ENCODE assay signal across 9 cellular contexts in genomic region chr10:116850058-116850611, GRCh38. TPM values are rescaled to one million over a fixed set of nuclear protein-coding genes. Genes with fewer than 3 reads are reported as not detected.
DNase-seq lines count a peak whose midpoint lies in the region; ATAC-seq lines count a peak whose summit lies in the region.
"Had no signal": no experiment of that assay in that cellular context is flagged by ENCODE, and none has a peak within 500 bp of the region (broad histone marks: within the 10 kb centered on the region; RNA-seq: fewer than 3 reads in every experiment).

No MANE protein-coding gene starts in this region.

- H3K4me1 ChIP-seq in ectodermal cell (ENCODE audit: control insufficient read depth, insufficient read depth, low read length) = peaks cover 4% of the 10 kb centered on the region
- peaks cover 5% of the 10 kb centered on the region for H3K4me1 ChIP-seq in muscle layer of colon (ENCODE audit: insufficient read depth, low read length)

- H3K27ac ChIP-seq in ectodermal cell (ENCODE audit: insufficient read depth, low read depth, low read length, poor library complexity, severe bottlenecking) (no peak overlapping the region), muscle layer of colon (ENCODE audit: low read depth, low read length) (no peak overlapping the region)

- H3K27me3 Mint-ChIP-seq in stimulated activated naive CD8-positive, alpha-beta T cell treated with anti-CD3 and anti-CD28 coated beads, Interleukin-15, amount 100 ng/mL, for 72 hours = peaks cover 65% of the 10 kb centered on the region

- H3K4me3 ChIP-seq in ectodermal cell (ENCODE audit: insufficient read depth, low read depth, low read length) = peak overlapping the region; percentile 80
- H3K4me3 ChIP-seq in muscle layer of colon (ENCODE audit: low read depth in 1 of 2, low read length in 2 of 2) = peak overlapping the region; percentile 83 to 85

- no peak for DNase-seq in stimulated activated naive CD8-positive, alpha-beta T cell treated with anti-CD3 and anti-CD28 coated beads, Interleukin-15, amount 100 ng/mL, for 72 hours
- no peak for DNase-seq in stimulated activated naive CD8-positive, alpha-beta T cell treated with anti-CD3 and anti-CD28 coated beads, Interleukin-15, Interleukin-2, amounts not matched to agents 100 U/mL and 50 U/mL, for 24 hours
- DNase-seq in glomerular visceral epithelial cell (ENCODE audit: extremely low spot score) (no peak), NCI-H2107 (lab: John Stamatoyannopoulos, UW) (no peak), activated T-cell treated with anti-CD3 and anti-CD28 coated beads for 4 hours (no peak), NCI-H2196 treated with DMSO at 0.1 percent for 48 hours (lab: John Stamatoyannopoulos, UW; ENCODE audit: unreplicated experiment) (no peak)
- DNase-seq: activated T-cell treated with anti-CD3 and anti-CD28 coated beads, Interleukin-2, amount 50 U/mL, for 1 hour had no signal

- ATAC-seq in stimulated activated naive CD8-positive, alpha-beta T cell treated with anti-CD3 and anti-CD28 coated beads, Interleukin-15, amount 100 ng/mL, for 72 hours = no peak
- ATAC-seq in stimulated activated naive CD8-positive, alpha-beta T cell treated with anti-CD3 and anti-CD28 coated beads, Interleukin-15, Interleukin-2, amounts not matched to agents 100 U/mL and 50 U/mL, for 24 hours = no peak

- H3K9me3 ChIP-seq in ectodermal cell (ENCODE audit: control insufficient read depth, low read length) = no peaks in the 10 kb centered on the region
- H3K9me3 ChIP-seq in muscle layer of colon (ENCODE audit: low read length) = no peaks in the 10 kb centered on the region

- H3K9me3 Mint-ChIP-seq in stimulated activated naive CD8-positive, alpha-beta T cell treated with anti-CD3 and anti-CD28 coated beads, Interleukin-15, amount 100 ng/mL, for 72 hours = peaks cover 6 to 8% of the 10 kb centered on the region in 2 donors

- H3K4me1 Mint-ChIP-seq in stimulated activated naive CD8-positive, alpha-beta T cell treated with anti-CD3 and anti-CD28 coated beads, Interleukin-15, amount 100 ng/mL, for 72 hours = peaks cover 17% of the 10 kb centered on the region

- peak overlapping the region; percentile 29 to 52 for H3K4me3 Mint-ChIP-seq in stimulated activated naive CD8-positive, alpha-beta T cell treated with anti-CD3 and anti-CD28 coated beads, Interleukin-15, amount 100 ng/mL, for 72 hours

- H3K36me3 ChIP-seq in ectodermal cell (ENCODE audit: control insufficient read depth, insufficient read depth, low read length) (no peaks in the 10 kb centered on the region), muscle layer of colon (ENCODE audit: insufficient read depth, low read length) (no peaks in the 10 kb centered on the region)

- peak overlapping the region; percentile 30 for H3K9ac ChIP-seq in muscle layer of colon (ENCODE audit: low read length)

- WGBS in ectodermal cell, 2 experiments = 34% methylated on average over 10 of the region's 10 CpGs

- no peak overlapping the region for H3K27ac Mint-ChIP-seq in stimulated activated naive CD8-positive, alpha-beta T cell treated with anti-CD3 and anti-CD28 coated beads, Interleukin-15, amount 100 ng/mL, for 72 hours

- peaks cover 5% of the 10 kb centered on the region for H3K27me3 ChIP-seq in ectodermal cell (ENCODE audit: control insufficient read depth, insufficient read depth, low read length, poor library complexity, severe bottlenecking)
- H3K27me3 ChIP-seq in muscle layer of colon (ENCODE audit: control insufficient read depth in 1 of 2, insufficient read depth in 2 of 2, low read length in 2 of 2) = no peaks in the 10 kb centered on the region

RNA-seq across cellular contexts. Expression of gene ENO4, which starts 0.8 kb away (rescaled TPM):
- 1.5 TPM for polyA plus RNA-seq in ectodermal cell (2013, experiment 1 of 4)
- polyA plus RNA-seq in ectodermal cell (2013, experiment 2 of 4) = 1.7 TPM
- polyA plus RNA-seq in ectodermal cell (2013, experiment 3 of 4) = 2.2 TPM
- polyA plus RNA-seq in ectodermal cell (2013, experiment 4 of 4) = 1.1 TPM
